In the genomic region with DNA sequence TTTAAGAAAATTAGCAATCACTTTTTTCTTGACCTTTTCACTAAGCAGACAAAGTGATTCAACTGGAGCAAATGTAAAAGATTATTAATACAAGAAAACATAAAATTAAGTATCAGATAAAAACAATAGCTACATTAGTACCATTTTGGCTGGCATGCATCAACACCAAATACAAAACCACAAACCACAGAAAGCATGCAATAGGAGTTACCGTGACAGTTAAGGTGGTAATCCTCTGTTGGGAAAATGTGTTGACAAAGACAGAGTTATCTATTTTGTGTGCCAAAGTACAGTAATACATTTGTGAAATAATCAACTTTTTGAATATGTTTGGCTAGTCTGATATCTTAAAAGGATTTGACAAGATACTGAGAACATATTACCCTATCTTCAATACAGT, we compare ENCODE assay signal across 14 cellular contexts.
DNase-seq lines count a peak whose midpoint lies in the region; ATAC-seq and TF ChIP-seq lines count a peak whose summit lies in the region.
"Had no signal": no experiment of that assay in that cellular context is flagged by ENCODE, and none has a peak within 500 bp of the region (broad histone marks: within the 10 kb centered on the region; RNA-seq: fewer than 3 reads in every experiment).

No MANE protein-coding gene starts in this region.

- H3K27ac Mint-ChIP-seq in T-helper 17 cell: no peak overlapping the region
- H3K27ac Mint-ChIP-seq: CD4-positive, CD25-positive, alpha-beta regulatory T cell had no signal

- no peaks in the 10 kb centered on the region for H3K27me3 Mint-ChIP-seq in T-helper 17 cell
- H3K27me3 Mint-ChIP-seq: CD4-positive, CD25-positive, alpha-beta regulatory T cell had no signal

- ATAC-seq in upper lobe of right lung (no peak), T-helper 17 cell (no peak)
- ATAC-seq: Panc1 had no signal

- no peaks in the 10 kb centered on the region for H3K36me3 ChIP-seq in upper lobe of right lung

- DNase-seq in AG10803 (ENCODE audit: low read depth) (peak; percentile 37), KBM-7 (peak; percentile 40), OCI-M1 (lab: John Stamatoyannopoulos, UW) (peak; percentile 32), epithelial cell of esophagus (ENCODE audit: low read depth) (peak; percentile 6), DMS79 (lab: John Stamatoyannopoulos, UW) (no peak), upper lobe of right lung (no peak), T-helper 17 cell (no peak)
- DNase-seq: CD4-positive, CD25-positive, alpha-beta regulatory T cell; H7; NCI-H1694 treated with DMSO at 0.1 percent for 48 hours; NCI-H446 treated with DMSO at 0.1 percent for 48 hours; NCI-H526 treated with DMSO at 0.1 percent for 48 hours had no signal

- H3K4me1 ChIP-seq in upper lobe of right lung: no peaks in the 10 kb centered on the region

- H3K4me1 Mint-ChIP-seq in T-helper 17 cell: peaks cover 15% of the 10 kb centered on the region

- in situ Hi-C loops in KBM-7 (cut with MboI; ENCODE audit: low pct_unique_long_range_greater_than_20kb, low sequenced_read_pairs): no loop called here

- H3K27me3 ChIP-seq in upper lobe of right lung: no peaks in the 10 kb centered on the region

- no peak for TF ChIP-seq CTCF in AG10803 (conservative IDR thresholded peaks at IDR 0.05; ENCODE audit: low read length)
- TF ChIP-seq CTCF in epithelial cell of esophagus (IDR thresholded peaks at IDR 0.05; ENCODE audit: insufficient read depth, low read depth, low read length, missing control alignments): no peak
- TF ChIP-seq CTCF in upper lobe of right lung (IDR thresholded peaks at IDR 0.05): no peak

- H3K9me3 ChIP-seq in upper lobe of right lung (no peaks in the 10 kb centered on the region), T-helper 17 cell (ENCODE audit: control insufficient read depth, low read length, poor library complexity, severe bottlenecking) (no peaks in the 10 kb centered on the region)

- intact Hi-C loops in upper lobe of right lung (cut with DNase I): no loop called here

- H3K4me3 ChIP-seq in AG10803 (ENCODE audit: low read length) (no peak overlapping the region), epithelial cell of esophagus (ENCODE audit: low read length) (no peak overlapping the region), upper lobe of right lung (no peak overlapping the region)

- no peaks in the 10 kb centered on the region for H3K36me3 Mint-ChIP-seq in T-helper 17 cell (ENCODE audit: low read depth)
- H3K36me3 Mint-ChIP-seq: CD4-positive, CD25-positive, alpha-beta regulatory T cell had no signal

- no peak overlapping the region for H3K4me3 Mint-ChIP-seq in T-helper 17 cell
- H3K4me3 Mint-ChIP-seq: CD4-positive, CD25-positive, alpha-beta regulatory T cell; IgD-negative memory B cell had no signal

- no peak overlapping the region for H3K27ac ChIP-seq in upper lobe of right lung

Comparison
In these comparisons a context has a peak if more than half of its experiments do, and no peak if none do; other contexts are left out.
1. DNase-seq: peak in AG10803 (single experiment), KBM-7 (single experiment), OCI-M1 (single experiment) and epithelial cell of esophagus (single experiment); none in DMS79 (single experiment), upper lobe of right lung (single experiment) and T-helper 17 cell (0 of 3).